In the genomic region with DNA sequence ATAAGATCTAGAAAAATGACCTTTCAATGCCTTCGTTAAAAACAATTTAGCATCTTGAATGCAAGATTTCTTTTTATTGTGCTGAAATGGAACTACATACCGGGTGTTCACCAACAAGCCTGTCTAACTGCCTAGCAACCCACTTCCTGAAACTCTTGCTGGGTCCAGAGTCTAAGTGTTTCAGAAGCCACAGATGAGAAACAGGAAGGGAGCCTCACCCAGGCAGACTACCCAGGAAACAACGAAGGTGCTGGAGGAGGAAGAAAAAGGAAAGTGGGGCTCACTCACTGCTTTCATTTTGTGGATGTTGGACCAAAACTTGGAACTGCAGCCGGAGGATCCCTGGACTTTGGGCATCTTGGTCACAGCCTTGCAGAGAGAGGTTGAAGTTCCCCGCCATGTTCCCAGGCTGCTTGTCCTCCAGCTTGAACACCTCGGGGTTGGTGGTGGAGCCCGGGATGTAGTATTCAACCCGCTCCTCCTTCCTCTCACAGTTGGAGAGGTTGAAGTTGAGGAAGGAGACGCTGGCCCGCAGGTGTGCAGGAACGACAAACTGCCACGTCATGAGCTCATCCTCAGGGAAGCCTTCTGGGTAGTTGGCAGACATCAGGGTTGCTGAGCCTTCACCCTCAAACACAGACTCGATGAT, we compare ENCODE assay signal across 9 cellular contexts. TPM values are rescaled to one million over a fixed set of nuclear protein-coding genes. Genes with fewer than 3 reads are reported as not detected.
DNase-seq lines count a peak whose midpoint lies in the region; ATAC-seq, FAIRE-seq and TF ChIP-seq lines count a peak whose summit lies in the region.
"Had no signal": no experiment of that assay in that cellular context is flagged by ENCODE, and none has a peak within 500 bp of the region (broad histone marks: within the 10 kb centered on the region; RNA-seq: fewer than 3 reads in every experiment).

No MANE protein-coding gene starts in this region.

- TF ChIP-seq CTCF in natural killer cell (IDR thresholded peaks at IDR 0.05) (no peak), D721Med (IDR thresholded peaks at IDR 0.05; ENCODE audit: insufficient read depth, missing control alignments) (no peak)

- no peak for FAIRE-seq in D721Med (lab: Jason Lieb, UNC)

- H3K4me1 Mint-ChIP-seq in activated T-cell treated with anti-CD3 and anti-CD28 coated beads, Interleukin-2, amount 50 U/mL, for 72 hours (ENCODE audit: low read depth) = peaks cover 71% of the 10 kb centered on the region
- H3K4me1 Mint-ChIP-seq in natural killer cell = peaks cover 43 to 49% of the 10 kb centered on the region in 2 donors

- ATAC-seq in GM18909 (IDR thresholded peaks at IDR 0.05; ENCODE audit: poor library complexity, unreplicated experiment) = peak; percentile 64
- ATAC-seq in activated T-cell treated with anti-CD3 and anti-CD28 coated beads, Interleukin-2, amount 50 U/mL, for 72 hours (replicated peaks in 1 of 2) = peak in 1 of 2 donors; percentile 56
- ATAC-seq in natural killer cell = peak; percentile 40 to 70 (median 44)
- no peak for ATAC-seq in GM19397 (IDR thresholded peaks at IDR 0.05; ENCODE audit: unreplicated experiment)
- ATAC-seq in HG02884 (IDR thresholded peaks at IDR 0.05; ENCODE audit: unreplicated experiment) = no peak
- ATAC-seq: body of pancreas had no signal

- H3K27me3 Mint-ChIP-seq in activated T-cell treated with anti-CD3 and anti-CD28 coated beads, Interleukin-2, amount 50 U/mL, for 72 hours (ENCODE audit: low read depth) = no peaks in the 10 kb centered on the region
- peaks cover 0 to 6% of the 10 kb centered on the region in 2 donors for H3K27me3 Mint-ChIP-seq in natural killer cell (ENCODE audit: low read depth in 2 of 2)

- intact Hi-C loops in natural killer cell (cut with micrococcal nuclease) = loop anchor here (5.0 kb wide), 1 partner anchor 68 kb away; no protein-coding TSS in a partner anchor

- DNase-seq in M059J (ENCODE audit: low read depth) (peak; percentile 69), natural killer cell (no peak), NCI-H2227 (lab: John Stamatoyannopoulos, UW; ENCODE audit: unreplicated experiment) (no peak), D721Med (ENCODE audit: insufficient read length, low spot score) (no peak)
- peak; percentile 16 to 17 for DNase-seq in activated T-cell treated with anti-CD3 and anti-CD28 coated beads, Interleukin-2, amount 50 U/mL, for 72 hours

- no peaks in the 10 kb centered on the region for H3K9me3 Mint-ChIP-seq in activated T-cell treated with anti-CD3 and anti-CD28 coated beads, Interleukin-2, amount 50 U/mL, for 72 hours
- H3K9me3 Mint-ChIP-seq in natural killer cell = no peaks in the 10 kb centered on the region

- peak overlapping the region; percentile 0 for H3K27ac Mint-ChIP-seq in activated T-cell treated with anti-CD3 and anti-CD28 coated beads, Interleukin-2, amount 50 U/mL, for 72 hours
- peak overlapping the region; percentile 79 for H3K27ac Mint-ChIP-seq in natural killer cell

- H3K4me3 Mint-ChIP-seq in activated T-cell treated with anti-CD3 and anti-CD28 coated beads, Interleukin-2, amount 50 U/mL, for 72 hours = peak overlapping the region; percentile 56 to 62
- H3K4me3 Mint-ChIP-seq in natural killer cell = peak overlapping the region; percentile 70

- peaks cover 2 to 3% of the 10 kb centered on the region in 2 donors for H3K36me3 Mint-ChIP-seq in activated T-cell treated with anti-CD3 and anti-CD28 coated beads, Interleukin-2, amount 50 U/mL, for 72 hours (ENCODE audit: insufficient read depth in 2 of 2)
- H3K36me3 Mint-ChIP-seq in natural killer cell = no peaks in the 10 kb centered on the region

RNA-seq across cellular contexts. Expression of a gene that starts 35.9 kb away (rescaled TPM):
- total RNA-seq in M059J (2014; rRNA removed; shearing (Covaris generic)) = 23.7 and 33.5 TPM in 2 replicates
- 1 to 10 TPM; 1.2 to 2.8 TPM for total RNA-seq in activated T-cell treated with anti-CD3 and anti-CD28 coated beads, Interleukin-2, amount 50 U/mL, for 72 hours
- total RNA-seq in natural killer cell = under 1 TPM; 0.38 to 0.61 (median 0.48) TPM

Comparison
In these comparisons a context has a peak if more than half of its experiments do, and no peak if none do; other contexts are left out.
1. ATAC-seq: peak in GM18909 (single experiment) and natural killer cell (3 of 3); none in GM19397 (single experiment) and HG02884 (single experiment).
2. DNase-seq: peak in M059J (single experiment) and activated T-cell treated with anti-CD3 and anti-CD28 coated beads, Interleukin-2, amount 50 U/mL, for 72 hours (2 of 2); none in natural killer cell (single experiment), NCI-H2227 (single experiment) and D721Med (single experiment).